22 cellular contexts compared by ENCODE assay signal in the genomic region with DNA sequence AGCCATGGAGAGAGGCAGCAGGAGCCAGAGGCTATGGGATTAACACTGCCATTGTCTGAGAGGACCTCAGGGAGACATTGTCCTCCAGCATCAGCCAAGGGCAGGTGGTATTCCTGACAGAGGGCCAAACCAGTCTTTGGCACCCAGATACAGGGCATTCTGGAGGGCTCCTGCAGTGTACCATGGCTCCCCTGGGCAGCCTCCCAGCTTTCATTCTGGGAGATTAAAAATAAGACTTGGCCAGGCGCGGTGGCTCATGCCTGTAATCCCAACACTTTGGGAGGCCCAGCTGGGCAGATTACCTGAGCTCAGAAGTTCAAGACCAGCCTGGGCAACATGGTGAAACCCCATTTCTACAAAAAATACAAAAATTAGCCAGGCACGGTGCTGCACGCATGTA. TPM values are rescaled to one million over a fixed set of nuclear protein-coding genes. Genes with fewer than 3 reads are reported as not detected.
DNase-seq lines count a peak whose midpoint lies in the region; ATAC-seq and TF ChIP-seq lines count a peak whose summit lies in the region.
"Had no signal": no experiment of that assay in that cellular context is flagged by ENCODE, and none has a peak within 500 bp of the region (broad histone marks: within the 10 kb centered on the region; RNA-seq: fewer than 3 reads in every experiment).

No MANE protein-coding gene starts in this region.

- H4K20me1 ChIP-seq in Karpas-422 (ENCODE audit: insufficient read depth, low read depth, low read length): peaks cover 36% of the 10 kb centered on the region

- H3K36me3 ChIP-seq in Karpas-422 (ENCODE audit: insufficient read depth, low read length) (peaks cover 20% of the 10 kb centered on the region; the same call in 1 of the 2 replicates), colonic mucosa (no peaks in the 10 kb centered on the region)

- no peaks in the 10 kb centered on the region for H3K9me3 ChIP-seq in Karpas-422 (ENCODE audit: low read length)
- H3K9me3 ChIP-seq in colonic mucosa: no peaks in the 10 kb centered on the region
- H3K9me3 ChIP-seq: Caco-2, SJCRH30 had no signal

- intact Hi-C loops in Right ventricle myocardium superior (cut with DNase I): no loop called here
- intact Hi-C loops in Right ventricle myocardium inferior (cut with DNase I): no loop called here
- intact Hi-C loops in colonic mucosa (cut with DNase I): no loop called here

- no peak for ATAC-seq in Right ventricle myocardium superior (ENCODE audit: poor library complexity)
- no peak for ATAC-seq in Right ventricle myocardium inferior
- ATAC-seq in stimulated activated naive B cell treated with anti-CD40 and anti-IgM and Interleukin-4, amounts not matched to agents 10 μg/mL and 1 μg/mL and 100 μg/mL, for 72 hours (replicated peaks): no peak
- no peak for ATAC-seq in GM19324 (IDR thresholded peaks at IDR 0.05; ENCODE audit: low FRiP score, unreplicated experiment)
- ATAC-seq: activated T-cell treated with anti-CD3 and anti-CD28 coated beads, Interleukin-2, amount 50 U/mL, for 72 hours had no signal

- peak overlapping the region; percentile 23 for H3K27ac Mint-ChIP-seq in activated naive CD8-positive, alpha-beta T cell treated with anti-CD3 and anti-CD28 coated beads for 36 hours
- H3K27ac Mint-ChIP-seq in stimulated activated naive B cell treated with anti-CD40 and anti-IgM and Interleukin-4, amounts not matched to agents 10 μg/mL and 1 μg/mL and 100 μg/mL, for 72 hours: peak overlapping the region; percentile 15
- H3K27ac Mint-ChIP-seq: activated CD4-positive, alpha-beta memory T cell treated with anti-CD3 and anti-CD28 coated beads, Interleukin-2, amount 10 ng/mL, durations not matched to agents 7 days and 5 days; activated T-cell treated with anti-CD3 and anti-CD28 coated beads, Interleukin-2, amount 50 U/mL, for 72 hours had no signal

- TF ChIP-seq CTCF in colonic mucosa (IDR thresholded peaks at IDR 0.05): no peak

- H3K27me3 ChIP-seq in Karpas-422 (ENCODE audit: low read length): no peaks in the 10 kb centered on the region
- H3K27me3 ChIP-seq in colonic mucosa: no peaks in the 10 kb centered on the region
- H3K27me3 ChIP-seq: SJCRH30 had no signal

- DNase-seq in Right ventricle myocardium superior (peak; percentile 41), Right ventricle myocardium inferior (ENCODE audit: missing footprints) (no peak), Karpas-422 (no peak), HK-2 (ENCODE audit: unreplicated experiment) (no peak), colonic mucosa (no peak)
- DNase-seq in activated naive CD8-positive, alpha-beta T cell treated with anti-CD3 and anti-CD28 coated beads for 36 hours: no peak
- no peak for DNase-seq in stimulated activated naive B cell treated with anti-CD40 and anti-IgM and Interleukin-4, amounts not matched to agents 10 μg/mL and 1 μg/mL and 100 μg/mL, for 72 hours
- DNase-seq: activated CD4-positive, alpha-beta memory T cell treated with anti-CD3 and anti-CD28 coated beads, Interleukin-2, amount 10 ng/mL, durations not matched to agents 7 days and 5 days; activated T-cell treated with anti-CD3 and anti-CD28 coated beads, Interleukin-2, amount 50 U/mL, for 72 hours; Caco-2; foreskin fibroblast; KBM-7; NCI-H1048; NCI-H524 treated with DMSO at 0.1 percent for 48 hours; OCI-M1; SJCRH30; small intestine; stimulated activated CD4-positive, alpha-beta T cell treated with anti-CD3 and anti-CD28 coated beads, Interleukin-4, amount 100 ng/mL, for 1 hour; T-helper 2 cell had no signal

- peak overlapping the region; percentile 91 for H3K4me2 ChIP-seq in Karpas-422 (ENCODE audit: low read depth, low read length, poor library complexity, severe bottlenecking)

- H3K9me3 Mint-ChIP-seq in activated naive CD8-positive, alpha-beta T cell treated with anti-CD3 and anti-CD28 coated beads for 36 hours: no peaks in the 10 kb centered on the region
- H3K9me3 Mint-ChIP-seq in stimulated activated naive B cell treated with anti-CD40 and anti-IgM and Interleukin-4, amounts not matched to agents 10 μg/mL and 1 μg/mL and 100 μg/mL, for 72 hours: no peaks in the 10 kb centered on the region
- H3K9me3 Mint-ChIP-seq: activated CD4-positive, alpha-beta memory T cell treated with anti-CD3 and anti-CD28 coated beads, Interleukin-2, amount 10 ng/mL, durations not matched to agents 7 days and 5 days; activated T-cell treated with anti-CD3 and anti-CD28 coated beads, Interleukin-2, amount 50 U/mL, for 72 hours; neural crest cell had no signal

- peaks cover 90% of the 10 kb centered on the region for H3K79me2 ChIP-seq in Karpas-422 (ENCODE audit: low read length)

- H3K36me3 Mint-ChIP-seq in activated naive CD8-positive, alpha-beta T cell treated with anti-CD3 and anti-CD28 coated beads for 36 hours: peaks cover 44% of the 10 kb centered on the region
- peaks cover 19 to 45% of the 10 kb centered on the region in 2 donors for H3K36me3 Mint-ChIP-seq in stimulated activated naive B cell treated with anti-CD40 and anti-IgM and Interleukin-4, amounts not matched to agents 10 μg/mL and 1 μg/mL and 100 μg/mL, for 72 hours

- peaks cover 52% of the 10 kb centered on the region for H3K4me1 Mint-ChIP-seq in activated naive CD8-positive, alpha-beta T cell treated with anti-CD3 and anti-CD28 coated beads for 36 hours
- peaks cover 35 to 71% of the 10 kb centered on the region in 2 donors for H3K4me1 Mint-ChIP-seq in stimulated activated naive B cell treated with anti-CD40 and anti-IgM and Interleukin-4, amounts not matched to agents 10 μg/mL and 1 μg/mL and 100 μg/mL, for 72 hours

- no peak overlapping the region for H3K4me3 Mint-ChIP-seq in activated naive CD8-positive, alpha-beta T cell treated with anti-CD3 and anti-CD28 coated beads for 36 hours
- H3K4me3 Mint-ChIP-seq in stimulated activated naive B cell treated with anti-CD40 and anti-IgM and Interleukin-4, amounts not matched to agents 10 μg/mL and 1 μg/mL and 100 μg/mL, for 72 hours: no peak overlapping the region
- H3K4me3 Mint-ChIP-seq: activated CD4-positive, alpha-beta memory T cell treated with anti-CD3 and anti-CD28 coated beads, Interleukin-2, amount 10 ng/mL, durations not matched to agents 7 days and 5 days had no signal

- no peak overlapping the region for H3K9ac ChIP-seq in Karpas-422 (ENCODE audit: low read length)
- no peak overlapping the region for H3K9ac ChIP-seq in colonic mucosa (ENCODE audit: low read depth in 2 of 2, low read length in 2 of 2)

- no peak overlapping the region for H3K4me3 ChIP-seq in Karpas-422 (ENCODE audit: low read length)
- H3K4me3 ChIP-seq in colonic mucosa: no peak overlapping the region
- H3K4me3 ChIP-seq: SJCRH30 had no signal

- H3K27ac ChIP-seq in Karpas-422 (ENCODE audit: low read length): no peak overlapping the region
- no peak overlapping the region for H3K27ac ChIP-seq in colonic mucosa
- H3K27ac ChIP-seq: SJCRH30, VCaP had no signal

- H3K9me2 ChIP-seq in Karpas-422 (replicated peaks; ENCODE audit: insufficient read depth, low read length): no peaks in the 10 kb centered on the region

- H3K27me3 Mint-ChIP-seq in activated naive CD8-positive, alpha-beta T cell treated with anti-CD3 and anti-CD28 coated beads for 36 hours: no peaks in the 10 kb centered on the region
- H3K27me3 Mint-ChIP-seq in stimulated activated naive B cell treated with anti-CD40 and anti-IgM and Interleukin-4, amounts not matched to agents 10 μg/mL and 1 μg/mL and 100 μg/mL, for 72 hours: no peaks in the 10 kb centered on the region

- no peak overlapping the region for H2AFZ ChIP-seq in Karpas-422 (ENCODE audit: low read length)

- H3K4me1 ChIP-seq in Karpas-422 (ENCODE audit: low read length) (peaks cover 63% of the 10 kb centered on the region), colonic mucosa (no peaks in the 10 kb centered on the region)
- H3K4me1 ChIP-seq: SJCRH30 had no signal

RNA-seq across cellular contexts. Expression of gene MTAP, which starts 4.2 kb away (rescaled TPM):
- total RNA-seq in Right ventricle myocardium superior (21.2 TPM), Right ventricle myocardium inferior (20.4 TPM), colonic mucosa (10 to 100 TPM; 22.0 to 24.4 TPM)
- 29.2 and 38.7 TPM in 2 replicates for total RNA-seq in Karpas-422 (2014; rRNA removed; shearing (Covaris generic); ENCODE audit: low replicate concordance)
- 100 to 1,000 TPM in 1 of 2 experiments, 10 to 100 TPM in 1; 87.5 to 105 TPM for total RNA-seq in activated naive CD8-positive, alpha-beta T cell treated with anti-CD3 and anti-CD28 coated beads for 36 hours
